In the genomic region with DNA sequence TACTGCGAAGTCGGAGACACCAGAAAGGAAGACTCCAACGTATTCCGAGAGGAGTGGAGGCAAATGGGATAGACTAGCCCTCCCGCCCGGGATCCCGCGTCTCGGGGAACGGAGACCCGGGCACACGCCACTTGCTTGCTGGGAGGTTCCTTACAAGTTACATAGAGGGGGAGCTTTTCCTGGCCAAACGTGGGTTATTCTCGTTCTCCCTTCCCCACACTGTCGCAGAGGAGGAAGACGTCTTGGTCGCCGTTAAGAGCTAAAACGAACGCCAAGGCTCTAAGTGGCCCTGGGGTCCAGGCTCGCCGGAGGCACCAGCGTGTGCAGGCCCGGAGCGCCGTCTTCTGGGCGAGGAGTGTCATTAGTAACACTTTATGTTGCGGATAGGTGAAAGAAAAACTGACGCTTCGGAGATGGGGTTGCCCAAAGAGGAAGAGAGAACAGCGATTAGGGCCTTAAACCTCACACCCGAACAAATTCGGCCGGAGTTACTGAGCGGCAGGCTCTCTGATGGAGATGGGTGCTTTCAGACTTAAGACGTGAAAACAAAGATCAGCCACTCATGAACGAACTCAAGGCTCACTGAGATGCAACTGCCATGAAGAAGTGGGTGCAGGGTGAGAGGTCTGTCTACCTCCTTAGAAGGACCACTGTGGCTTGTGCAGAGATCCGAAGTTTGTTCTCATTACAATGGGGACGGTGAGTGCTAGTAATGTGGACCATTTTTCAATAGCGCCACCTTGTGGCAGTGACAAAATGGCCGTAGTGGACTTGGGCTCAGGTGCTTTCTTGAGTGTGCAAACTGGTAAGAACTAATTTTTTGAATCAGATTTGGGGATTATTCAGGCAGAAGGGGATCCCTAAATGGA, we compare ENCODE assay signal across 8 cellular contexts. TPM values are rescaled to one million over a fixed set of nuclear protein-coding genes. Genes with fewer than 3 reads are reported as not detected.
DNase-seq lines count a peak whose midpoint lies in the region; ATAC-seq, FAIRE-seq and TF ChIP-seq lines count a peak whose summit lies in the region.

No MANE protein-coding gene starts in this region.

- peak; percentile 89 for TF ChIP-seq CTCF in retinal pigment epithelial cell (conservative IDR thresholded peaks at IDR 0.05; ENCODE audit: low read depth, low read length)

- H3K4me3 ChIP-seq in retinal pigment epithelial cell (ENCODE audit: low read length): peak overlapping the region; percentile 60

- peak; percentile 72 for ATAC-seq in HG02840 (IDR thresholded peaks at IDR 0.05; ENCODE audit: low FRiP score, unreplicated experiment)

- DNase-seq in GM12892 (ENCODE audit: insufficient read length) (peak; percentile 32), NCI-H146 treated with DMSO at 0.1 percent for 48 hours (lab: John Stamatoyannopoulos, UW; ENCODE audit: unreplicated experiment) (peak; percentile 40), T-helper 22 cell (ENCODE audit: low read depth) (peak; percentile 49), astrocyte of the hippocampus (ENCODE audit: low read depth, low spot score) (peak; percentile 90), hypothalamus (lab: John Stamatoyannopoulos, UW) (peak in 44 of 51 donors; percentile 6 to 81 (median 41)), retinal pigment epithelial cell (ENCODE audit: low read depth) (no peak), cortex of kidney (lab: John Stamatoyannopoulos, UW) (no peak)

- TF ChIP-seq POLR2A in GM12892 (IDR thresholded peaks at IDR 0.05; ENCODE audit: low read depth, low read length): no peak

- FAIRE-seq in GM12892 (lab: Jason Lieb, UNC): peak; percentile 93

RNA-seq across cellular contexts. Expression of gene ZNF311, which starts 11.7 kb away (rescaled TPM):
- polyA plus RNA-seq in GM12892 (2012; ENCODE audit: missing spikeins): 0.08 TPM

RNA-seq across cellular contexts. Expression of gene OR2W1, which starts 28.2 kb away (rescaled TPM):
- polyA plus RNA-seq in GM12892 (2012; ENCODE audit: missing spikeins): not detected

Comparison
In these comparisons a context has a peak if more than half of its experiments do, and no peak if none do; other contexts are left out.
1. DNase-seq: peak in GM12892 (single experiment), NCI-H146 treated with DMSO at 0.1 percent for 48 hours (single experiment), T-helper 22 cell (single experiment), astrocyte of the hippocampus (single experiment) and hypothalamus (44 of 51); none in retinal pigment epithelial cell (single experiment) and cortex of kidney (single experiment).